Comparison of ENCODE assay signal across 25 cellular contexts in genomic region chr10:9339702-9340101, GRCh38.
"Had no signal": no experiment of that assay in that cellular context is flagged by ENCODE, and none has a peak within 500 bp of the region (broad histone marks: within the 10 kb centered on the region; RNA-seq: fewer than 3 reads in every experiment).

No MANE protein-coding gene starts in this region.

- DNase-seq: activated CD4-positive, alpha-beta T cell treated with anti-CD3 and anti-CD28 coated beads, Interleukin-2, amount 10 ng/mL, durations not matched to agents 24 days and 14 days; activated CD8-positive, alpha-beta T cell treated with anti-CD3 and anti-CD28 coated beads for 36 hours; activated gamma-delta T cell treated with Interleukin-2 at 50 U/mL for 16 hours; aorta; caudate nucleus; dermis blood vessel endothelial cell; effector CD8-positive, alpha-beta T cell; foreskin melanocyte; glutamatergic neuron; hippocampal formation; left ventricle myocardium inferior; mammary epithelial cell; nephron progenitor cell; right cardiac atrium; stimulated activated CD4-positive, alpha-beta T cell treated with anti-CD3 and anti-CD28 coated beads, Interleukin-2, amount 100 ng/mL, for 24 hours; T1000; testis had no signal

- H3K9me3 ChIP-seq: left ventricle myocardium inferior, testis, vagina had no signal

- H3K9me3 Mint-ChIP-seq: activated CD4-positive, alpha-beta T cell treated with anti-CD3 and anti-CD28 coated beads, Interleukin-2, amount 10 ng/mL, durations not matched to agents 24 days and 14 days; activated CD8-positive, alpha-beta T cell treated with anti-CD3 and anti-CD28 coated beads for 36 hours; activated naive CD4-positive, alpha-beta T cell treated with anti-CD3 and anti-CD28 coated beads, Interleukin-2, amount 50 U/mL, for 72 hours; activated T-helper 1 cell treated with anti-CD3 and anti-CD28 coated beads, Interleukin-12 subunit alpha, Interleukin-12 subunit beta, Interleukin-2, Interleukin-4 antibody, amounts not matched to agents 30 ng/mL and 10 ng/mL and 1 ng/mL, durations not matched to agents 14 hours and 24 hours and 36 hours; stimulated activated memory B cell treated with anti-CD40 and anti-IgM and Interleukin-4, amounts not matched to agents 10 μg/mL and 1 μg/mL and 100 μg/mL, for 72 hours; type B pancreatic cell had no signal

- H3K36me3 Mint-ChIP-seq: activated naive CD4-positive, alpha-beta T cell treated with anti-CD3 and anti-CD28 coated beads, Interleukin-2, amount 50 U/mL, for 72 hours; brain; stimulated activated memory B cell treated with anti-CD40 and anti-IgM and Interleukin-4, amounts not matched to agents 10 μg/mL and 1 μg/mL and 100 μg/mL, for 72 hours; type B pancreatic cell had no signal

- H3K27ac Mint-ChIP-seq: activated CD4-positive, alpha-beta T cell treated with anti-CD3 and anti-CD28 coated beads, Interleukin-2, amount 10 ng/mL, durations not matched to agents 24 days and 14 days; activated CD8-positive, alpha-beta T cell treated with anti-CD3 and anti-CD28 coated beads for 36 hours; activated naive CD4-positive, alpha-beta T cell treated with anti-CD3 and anti-CD28 coated beads, Interleukin-2, amount 50 U/mL, for 72 hours; activated T-helper 1 cell treated with anti-CD3 and anti-CD28 coated beads, Interleukin-12 subunit alpha, Interleukin-12 subunit beta, Interleukin-2, Interleukin-4 antibody, amounts not matched to agents 30 ng/mL and 10 ng/mL and 1 ng/mL, durations not matched to agents 14 hours and 24 hours and 36 hours; brain; nephron progenitor cell; stimulated activated memory B cell treated with anti-CD40 and anti-IgM and Interleukin-4, amounts not matched to agents 10 μg/mL and 1 μg/mL and 100 μg/mL, for 72 hours; type B pancreatic cell had no signal

- H3K27ac ChIP-seq: left ventricle myocardium inferior, parathyroid adenoma, testis, vagina, VCaP had no signal

- H3K9ac ChIP-seq: parathyroid adenoma had no signal

- H3K4me1 Mint-ChIP-seq: activated CD4-positive, alpha-beta T cell treated with anti-CD3 and anti-CD28 coated beads, Interleukin-2, amount 10 ng/mL, durations not matched to agents 24 days and 14 days; nephron progenitor cell; stimulated activated memory B cell treated with anti-CD40 and anti-IgM and Interleukin-4, amounts not matched to agents 10 μg/mL and 1 μg/mL and 100 μg/mL, for 72 hours had no signal

- H3K4me1 ChIP-seq: left ventricle myocardium inferior, parathyroid adenoma, testis, vagina had no signal

- H3K27me3 ChIP-seq: testis, vagina had no signal

- H3K4me3 Mint-ChIP-seq: activated CD4-positive, alpha-beta T cell treated with anti-CD3 and anti-CD28 coated beads, Interleukin-2, amount 10 ng/mL, durations not matched to agents 24 days and 14 days; activated CD8-positive, alpha-beta T cell treated with anti-CD3 and anti-CD28 coated beads for 36 hours; activated T-helper 1 cell treated with anti-CD3 and anti-CD28 coated beads, Interleukin-12 subunit alpha, Interleukin-12 subunit beta, Interleukin-2, Interleukin-4 antibody, amounts not matched to agents 30 ng/mL and 10 ng/mL and 1 ng/mL, durations not matched to agents 14 hours and 24 hours and 36 hours; brain; nephron progenitor cell; stimulated activated memory B cell treated with anti-CD40 and anti-IgM and Interleukin-4, amounts not matched to agents 10 μg/mL and 1 μg/mL and 100 μg/mL, for 72 hours; type B pancreatic cell had no signal

- H3K4me3 ChIP-seq: left ventricle myocardium inferior, testis, vagina had no signal

- H3K36me3 ChIP-seq: left ventricle myocardium inferior, vagina had no signal
